Comparison of ENCODE assay signal across 8 cellular contexts in the genomic region with DNA sequence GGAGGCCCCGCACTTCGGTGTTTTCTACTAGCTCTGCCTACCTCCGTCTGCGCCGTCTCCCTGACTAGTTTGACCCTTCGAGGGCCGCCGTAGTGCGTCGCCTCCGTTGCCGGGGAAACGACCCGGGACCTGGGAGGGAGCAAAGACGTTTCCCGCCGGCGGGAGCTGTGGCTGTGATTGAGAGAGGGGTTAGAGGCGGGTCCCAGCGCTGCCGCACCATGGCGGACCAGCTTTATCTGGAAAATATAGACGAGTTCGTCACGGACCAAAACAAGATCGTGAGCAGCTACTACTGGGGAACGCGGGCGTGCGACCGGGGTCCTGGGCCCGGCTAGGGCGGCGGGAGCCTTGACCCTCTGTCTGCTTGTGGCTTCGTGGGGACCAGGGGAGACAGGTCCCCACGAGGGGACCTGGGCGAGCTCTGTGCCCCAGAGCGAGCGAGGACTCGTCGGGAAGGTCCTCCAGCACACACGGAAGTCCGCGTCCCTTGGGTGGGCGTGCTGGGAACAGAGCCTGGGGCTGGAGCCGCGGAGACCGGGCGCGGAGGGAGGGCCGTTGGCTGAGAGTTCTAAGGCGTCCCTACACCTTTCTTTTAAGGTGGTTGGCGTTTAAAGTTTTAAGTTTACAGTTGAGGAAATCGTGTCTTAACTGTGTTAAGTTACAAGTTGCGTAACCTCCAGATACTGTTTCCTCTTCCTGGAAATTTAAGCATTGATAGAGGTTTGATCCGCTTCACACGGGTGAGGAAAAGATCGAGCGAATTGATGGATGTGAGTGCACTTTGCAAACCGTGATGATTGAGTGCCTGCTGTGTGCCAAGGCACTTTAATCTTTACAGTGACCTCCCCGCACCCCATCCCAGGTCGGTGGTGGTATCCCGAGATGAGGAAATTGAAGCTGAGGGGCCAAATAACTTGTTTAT. TPM values are rescaled to one million over a fixed set of nuclear protein-coding genes. Genes with fewer than 3 reads are reported as not detected.
DNase-seq lines count a peak whose midpoint lies in the region; ATAC-seq and TF ChIP-seq lines count a peak whose summit lies in the region.

A gene with protein sequence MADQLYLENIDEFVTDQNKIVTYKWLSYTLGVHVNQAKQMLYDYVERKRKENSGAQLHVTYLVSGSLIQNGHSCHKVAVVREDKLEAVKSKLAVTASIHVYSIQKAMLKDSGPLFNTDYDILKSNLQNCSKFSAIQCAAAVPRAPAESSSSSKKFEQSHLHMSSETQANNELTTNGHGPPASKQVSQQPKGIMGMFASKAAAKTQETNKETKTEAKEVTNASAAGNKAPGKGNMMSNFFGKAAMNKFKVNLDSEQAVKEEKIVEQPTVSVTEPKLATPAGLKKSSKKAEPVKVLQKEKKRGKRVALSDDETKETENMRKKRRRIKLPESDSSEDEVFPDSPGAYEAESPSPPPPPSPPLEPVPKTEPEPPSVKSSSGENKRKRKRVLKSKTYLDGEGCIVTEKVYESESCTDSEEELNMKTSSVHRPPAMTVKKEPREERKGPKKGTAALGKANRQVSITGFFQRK (plus strand): TSS at position 142 of the 922 bp plus-strand sequence. CDS start 77 bp downstream, at position 219.

- peak; percentile 79 for DNase-seq in AG10803 (ENCODE audit: low read depth)
- DNase-seq in NCI-H460 (ENCODE audit: extremely low read depth, low read depth) = peak; percentile 72
- DNase-seq in activated CD4-positive, CD25-positive, alpha-beta regulatory T cell treated with anti-CD3 and anti-CD28 coated beads, Interleukin-2, amount 50 U/mL, for 72 hours = peak; percentile 90
- DNase-seq in cerebellar cortex (ENCODE audit: low spot score) = peak; percentile 92
- peak; percentile 97 for DNase-seq in islet precursor cell
- DNase-seq in stimulated activated CD4-positive, alpha-beta T cell treated with anti-CD3 and anti-CD28 coated beads, Interleukin-12 subunit alpha, Interleukin-12 subunit beta, amount 100 ng/mL, for 48 hours (ENCODE audit: low read depth in 2 of 3, low spot score in 1 of 3) = peak; percentile 89 to 94 (median 93)

- peak; percentile 64 for TF ChIP-seq POLR2A in GM19193 (IDR thresholded peaks at IDR 0.05; ENCODE audit: extremely low read depth, insufficient read depth, insufficient read length)

- H3K4me3 ChIP-seq in AG10803 (ENCODE audit: low read length) = peak within 1 kb of the TSS; percentile 96

- no peak for TF ChIP-seq CTCF in AG10803 (conservative IDR thresholded peaks at IDR 0.05; ENCODE audit: low read length)

- ATAC-seq in HG03432 (IDR thresholded peaks at IDR 0.05; ENCODE audit: unreplicated experiment) = peak; percentile 96

RNA-seq across cellular contexts. Expression of the gene that starts here (rescaled TPM):
- 10.6 and 12.3 TPM in 2 replicates for total RNA-seq in NCI-H460 (2014; rRNA removed; shearing (Covaris generic))
- 20.0 and 21.1 TPM in 2 replicates for polyA plus RNA-seq in NCI-H460 (2014; cell fraction: nucleus; rRNA removed)

Comparison
In these comparisons a context has a peak if more than half of its experiments do, and no peak if none do; other contexts are left out.
1. Peak in every context shown above with its lines: DNase-seq, ATAC-seq and H3K4me3 ChIP-seq.